Comparison of ENCODE assay signal across 8 cellular contexts in the genomic region with DNA sequence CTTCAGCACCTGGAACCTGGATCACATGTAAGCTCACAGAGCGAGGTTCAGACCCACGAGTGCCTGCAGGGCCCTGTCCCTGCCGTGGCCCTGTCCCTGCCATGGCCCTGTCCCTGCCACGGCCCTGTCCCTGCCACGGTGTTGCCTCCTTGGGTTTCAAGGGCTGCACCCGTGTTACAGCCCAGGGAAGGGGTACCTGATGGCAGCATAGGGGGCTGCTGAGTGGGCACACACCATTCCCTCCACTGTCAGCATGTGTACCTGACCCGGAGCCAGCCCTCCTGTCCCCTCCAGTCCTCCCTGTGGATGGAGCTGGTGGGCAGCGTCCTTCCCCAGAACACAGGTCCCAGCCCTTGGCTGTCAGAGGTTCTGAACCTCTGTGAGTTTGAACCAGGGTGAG.
"Had no signal": no experiment of that assay in that cellular context is flagged by ENCODE, and none has a peak within 500 bp of the region (broad histone marks: within the 10 kb centered on the region; RNA-seq: fewer than 3 reads in every experiment).

No MANE protein-coding gene starts in this region.

- H3K9me3 ChIP-seq: HAP-1 had no signal

- H3K9ac ChIP-seq: GM23248 had no signal

- H3K27ac ChIP-seq: GM23248 had no signal

- H3K4me1 ChIP-seq: HAP-1 had no signal

- H2AFZ ChIP-seq: GM23248 had no signal

- ATAC-seq: HCT116, K562 had no signal

- DNase-seq: GM23248, GOT3, H7, IMR-90, KG1 had no signal

- H3K4me3 ChIP-seq: GM23248, HAP-1, K562 had no signal
